23 cellular contexts compared by ENCODE assay signal in genomic region chr12:49885118-49885517, GRCh38. TPM values are rescaled to one million over a fixed set of nuclear protein-coding genes. Genes with fewer than 3 reads are reported as not detected.
DNase-seq lines count a peak whose midpoint lies in the region; ATAC-seq and TF ChIP-seq lines count a peak whose summit lies in the region.
"Had no signal": no experiment of that assay in that cellular context is flagged by ENCODE, and none has a peak within 500 bp of the region (broad histone marks: within the 10 kb centered on the region; RNA-seq: fewer than 3 reads in every experiment).

No MANE protein-coding gene starts in this region.

- H2AFZ ChIP-seq in neural progenitor cell (replicated peaks), result no peak overlapping the region
- H2AFZ ChIP-seq in OCI-LY7 (ENCODE audit: low read length), result no peak overlapping the region

- DNase-seq in DMS 273 (lab: John Stamatoyannopoulos, UW; ENCODE audit: unreplicated experiment), result peak; percentile 16
- DNase-seq in DMS 273 treated with DMSO at 0.1 percent for 48 hours (lab: John Stamatoyannopoulos, UW), result no peak
- DNase-seq in NCI-H2171 (lab: John Stamatoyannopoulos, UW), result peak; percentile 28
- DNase-seq in chondrocyte (ENCODE audit: low spot score), result peak; percentile 69
- peak; percentile 55 for DNase-seq in neural progenitor cell (ENCODE audit: low spot score)
- DNase-seq in AML-193 (lab: John Stamatoyannopoulos, UW), result no peak
- no peak for DNase-seq in OCI-LY7 (ENCODE audit: low spot score)
- no peak for DNase-seq in upper lobe of left lung
- DNase-seq: 8988T; activated CD4-positive, alpha-beta T cell treated with anti-CD3 and anti-CD28 coated beads for 48 hours; activated naive CD8-positive, alpha-beta T cell treated with anti-CD3 and anti-CD28 coated beads, Interleukin-2, amount 10 ng/mL, durations not matched to agents 7 days and 5 days; effector memory CD4-positive, alpha-beta T cell; IMR-90; left ventricle myocardium inferior; MG63; NCI-H1694; stimulated activated CD4-positive, alpha-beta T cell treated with anti-CD3 and anti-CD28 coated beads, Interleukin-1b, Interleukin-23, amount 100 ng/mL, for 48 hours; stimulated activated naive CD4-positive, alpha-beta T cell; trophoblast cell had no signal

- H4K20me1 ChIP-seq in neural progenitor cell (ENCODE audit: low read depth) (no peaks in the 10 kb centered on the region), OCI-LY7 (ENCODE audit: insufficient read depth, low read length) (no peaks in the 10 kb centered on the region)

- peak overlapping the region; percentile 13 for H3K4me2 ChIP-seq in neural progenitor cell
- H3K4me2 ChIP-seq in OCI-LY7 (ENCODE audit: low read length), result no peak overlapping the region

- H3K27me3 Mint-ChIP-seq in chondrocyte (ENCODE audit: low read depth) (peaks cover 25% of the 10 kb centered on the region), neural progenitor cell (ENCODE audit: insufficient read depth, low read depth) (peaks cover 17% of the 10 kb centered on the region)

- no peak for TF ChIP-seq POLR2A in upper lobe of left lung (IDR thresholded peaks at IDR 0.05)

- no peak for TF ChIP-seq CTCF in chondrocyte (IDR thresholded peaks at IDR 0.05)
- no peak for TF ChIP-seq CTCF in neural progenitor cell (IDR thresholded peaks at IDR 0.05)
- no peak for TF ChIP-seq CTCF in OCI-LY7 (conservative IDR thresholded peaks at IDR 0.05; ENCODE audit: low read length)
- no peak for TF ChIP-seq CTCF in upper lobe of left lung (IDR thresholded peaks at IDR 0.05)

- H3F3A ChIP-seq in neural progenitor cell (ENCODE audit: low read depth), result peaks cover 41% of the 10 kb centered on the region

- H3K9me3 ChIP-seq in neural progenitor cell (ENCODE audit: low read depth) (no peaks in the 10 kb centered on the region), OCI-LY7 (ENCODE audit: low read length) (peaks cover 4% of the 10 kb centered on the region; the same call in 1 of the 2 replicates), upper lobe of left lung (no peaks in the 10 kb centered on the region)
- H3K9me3 ChIP-seq: left ventricle myocardium inferior, MG63, prostate gland, SJCRH30 had no signal

- 52 to 66% methylated on average over 6 of the region's 6 CpGs for WGBS in upper lobe of left lung, 2 donors

- H3K4me1 ChIP-seq in neural progenitor cell (peaks cover 53% of the 10 kb centered on the region), OCI-LY7 (ENCODE audit: insufficient read depth, low read length, poor library complexity, severe bottlenecking) (no peaks in the 10 kb centered on the region), upper lobe of left lung (no peaks in the 10 kb centered on the region)
- H3K4me1 ChIP-seq: left ventricle myocardium inferior, SJCRH30 had no signal

- H3K4me1 Mint-ChIP-seq in chondrocyte (ENCODE audit: low read depth) (no peaks in the 10 kb centered on the region), neural progenitor cell (peaks cover 49% of the 10 kb centered on the region)
- H3K4me1 Mint-ChIP-seq: activated naive CD8-positive, alpha-beta T cell treated with anti-CD3 and anti-CD28 coated beads, Interleukin-2, amount 10 ng/mL, durations not matched to agents 7 days and 5 days; activated T-helper 17 cell treated with anti-CD3 and anti-CD28 coated beads, Interleukin-2, amount 50 U/mL, for 72 hours had no signal

- H3K9me3 Mint-ChIP-seq in chondrocyte (ENCODE audit: low read depth) (no peaks in the 10 kb centered on the region), neural progenitor cell (peaks cover 5% of the 10 kb centered on the region)
- H3K9me3 Mint-ChIP-seq: activated T-helper 17 cell treated with anti-CD3 and anti-CD28 coated beads, Interleukin-2, amount 50 U/mL, for 72 hours had no signal

- CTCF ChIA-PET in OCI-LY7 (lab: Charles Lee; ENCODE audit: unreplicated experiment), result no interaction called here

- H3K27ac Mint-ChIP-seq in chondrocyte (ENCODE audit: unreplicated experiment), result no peak overlapping the region
- no peak overlapping the region for H3K27ac Mint-ChIP-seq in neural progenitor cell
- H3K27ac Mint-ChIP-seq: activated naive CD8-positive, alpha-beta T cell treated with anti-CD3 and anti-CD28 coated beads, Interleukin-2, amount 10 ng/mL, durations not matched to agents 7 days and 5 days; activated T-helper 17 cell treated with anti-CD3 and anti-CD28 coated beads, Interleukin-2, amount 50 U/mL, for 72 hours had no signal

- no peak for ATAC-seq in upper lobe of left lung (ENCODE audit: low FRiP score in 2 of 2)
- ATAC-seq: activated T-helper 17 cell treated with anti-CD3 and anti-CD28 coated beads, Interleukin-2, amount 50 U/mL, for 72 hours had no signal

- intact Hi-C loops in OCI-LY7 (cut with micrococcal nuclease; ENCODE audit: unreplicated experiment), result no loop called here

- H3K9me2 ChIP-seq in OCI-LY7 (ENCODE audit: insufficient read depth, low read length), result no peaks in the 10 kb centered on the region

- H3K36me3 ChIP-seq in neural progenitor cell, result no peaks in the 10 kb centered on the region
- H3K36me3 ChIP-seq in OCI-LY7 (ENCODE audit: insufficient read depth, low read length), result no peaks in the 10 kb centered on the region
- no peaks in the 10 kb centered on the region for H3K36me3 ChIP-seq in upper lobe of left lung
- H3K36me3 ChIP-seq: left ventricle myocardium inferior, MG63, prostate gland, SJCRH30 had no signal

- H3K9ac ChIP-seq in neural progenitor cell, result no peak overlapping the region

- no peaks in the 10 kb centered on the region for H3K79me2 ChIP-seq in neural progenitor cell (ENCODE audit: low read depth)
- no peaks in the 10 kb centered on the region for H3K79me2 ChIP-seq in OCI-LY7 (ENCODE audit: insufficient read depth, low read depth, low read length)

- TF ChIP-seq EP300 in upper lobe of left lung (IDR thresholded peaks at IDR 0.05), result no peak

- H3K27me3 ChIP-seq in neural progenitor cell (no peaks in the 10 kb centered on the region), upper lobe of left lung (no peaks in the 10 kb centered on the region)

- H3K4me3 Mint-ChIP-seq in chondrocyte (ENCODE audit: unreplicated experiment), result no peak overlapping the region
- no peak overlapping the region for H3K4me3 Mint-ChIP-seq in neural progenitor cell
- H3K4me3 Mint-ChIP-seq: activated naive CD8-positive, alpha-beta T cell treated with anti-CD3 and anti-CD28 coated beads, Interleukin-2, amount 10 ng/mL, durations not matched to agents 7 days and 5 days; activated T-helper 17 cell treated with anti-CD3 and anti-CD28 coated beads, Interleukin-2, amount 50 U/mL, for 72 hours had no signal

- POLR2A ChIA-PET in OCI-LY7 (lab: Charles Lee), result no interaction called here

- no TSS peak for BruUV-seq in OCI-LY7 (replicated peaks; lab: Mats Ljungman, UMichigan)

- H3K36me3 Mint-ChIP-seq in chondrocyte (ENCODE audit: low read depth) (peaks cover 2% of the 10 kb centered on the region), neural progenitor cell (no peaks in the 10 kb centered on the region)
- H3K36me3 Mint-ChIP-seq: activated naive CD8-positive, alpha-beta T cell treated with anti-CD3 and anti-CD28 coated beads, Interleukin-2, amount 10 ng/mL, durations not matched to agents 7 days and 5 days had no signal

- H3K27ac ChIP-seq in neural progenitor cell, result no peak overlapping the region
- no peak overlapping the region for H3K27ac ChIP-seq in OCI-LY7 (ENCODE audit: low read depth, low read length, poor library complexity, severe bottlenecking)
- no peak overlapping the region for H3K27ac ChIP-seq in upper lobe of left lung
- H3K27ac ChIP-seq: left ventricle myocardium inferior, prostate gland, SJCRH30 had no signal

- H3K4me3 ChIP-seq in neural progenitor cell (no peak overlapping the region), OCI-LY7 (ENCODE audit: low read depth, low read length, poor library complexity, severe bottlenecking) (no peak overlapping the region), upper lobe of left lung (no peak overlapping the region)
- H3K4me3 ChIP-seq: left ventricle myocardium inferior, MG63, prostate gland, SJCRH30 had no signal

RNA-seq across cellular contexts. Expression of gene FAIM2, which starts 18.6 kb away (rescaled TPM):
- 0.47 to 1.3 TPM (median 0.74 TPM) in 3 replicates for total RNA-seq in chondrocyte
- total RNA-seq in neural progenitor cell (ENCODE audit: low replicate concordance), result 0.39 and 1.2 TPM in 2 replicates
- not detected in 2 replicates for total RNA-seq in OCI-LY7 (2014; rRNA removed; shearing (Covaris generic))
- total RNA-seq in OCI-LY7 (2022), result 0.10 and 0.35 TPM in 2 replicates
- 1 to 10 TPM in 1 of 6 donors, under 1 TPM in 3, not detected in 2; 0.30 to 2.0 (median 0.64) TPM for total RNA-seq in upper lobe of left lung
- total RNA-seq: mononuclear cell had no signal

RNA-seq across cellular contexts. Expression of gene BCDIN3D, which starts 42.2 kb away (rescaled TPM):
- total RNA-seq in chondrocyte (3.1 to 3.3 TPM (median 3.3 TPM) in 3 replicates), neural progenitor cell (ENCODE audit: low replicate concordance) (3.8 and 5.3 TPM in 2 replicates), OCI-LY7 (2022) (9.7 and 10.1 TPM in 2 replicates), upper lobe of left lung (1 to 10 TPM in 5 of 6 donors, under 1 TPM in 1; 0.44 to 4.9 (median 4.2) TPM)
- total RNA-seq in OCI-LY7 (2014; rRNA removed; shearing (Covaris generic)), result 7.5 and 8.4 TPM in 2 replicates

RNA-seq across cellular contexts. Expression of gene NCKAP5L, which starts 56.9 kb away (rescaled TPM):
- 36.3 to 47.6 TPM (median 46.0 TPM) in 3 replicates for total RNA-seq in chondrocyte
- total RNA-seq in neural progenitor cell (ENCODE audit: low replicate concordance), result 5.6 and 19.0 TPM in 2 replicates
- total RNA-seq in OCI-LY7 (2014; rRNA removed; shearing (Covaris generic)), result 4.6 TPM in 2 replicates
- 9.5 and 12.2 TPM in 2 replicates for total RNA-seq in OCI-LY7 (2022)
- 10 to 100 TPM; 21.1 to 58.9 (median 30.8) TPM for total RNA-seq in upper lobe of left lung

Comparison
In these comparisons a context has a peak if more than half of its experiments do, and no peak if none do; other contexts are left out.
1. DNase-seq: peak in DMS 273 (single experiment), NCI-H2171 (single experiment), chondrocyte (single experiment) and neural progenitor cell (single experiment); none in DMS 273 treated with DMSO at 0.1 percent for 48 hours (single experiment), AML-193 (0 of 2), OCI-LY7 (single experiment) and upper lobe of left lung (0 of 2).